Comparison of ENCODE assay signal across 9 cellular contexts in genomic region chr12:2794261-2794735, GRCh38. TPM values are rescaled to one million over a fixed set of nuclear protein-coding genes. Genes with fewer than 3 reads are reported as not detected.
DNase-seq lines count a peak whose midpoint lies in the region; ATAC-seq and TF ChIP-seq lines count a peak whose summit lies in the region.
"Had no signal": no experiment of that assay in that cellular context is flagged by ENCODE, and none has a peak within 500 bp of the region (broad histone marks: within the 10 kb centered on the region; RNA-seq: fewer than 3 reads in every experiment).

No MANE protein-coding gene starts in this region.

- peaks cover 47% of the 10 kb centered on the region for H3K36me3 Mint-ChIP-seq in Calu3 (ENCODE audit: insufficient read depth, unreplicated experiment)

- TF ChIP-seq CTCF in Calu3 (IDR thresholded peaks at IDR 0.05; ENCODE audit: unreplicated experiment) (no peak), epithelial cell of proximal tubule (conservative IDR thresholded peaks at IDR 0.05; ENCODE audit: low read depth, low read length) (no peak), tibial artery (IDR thresholded peaks at IDR 0.05) (peak in 1 of 2 experiments; percentile 2)

- intact Hi-C loops in Calu3 (cut with micrococcal nuclease; ENCODE audit: unreplicated experiment) (no loop called here), tibial artery (cut with DNase I; ENCODE audit: low total_unique reads) (no loop called here)

- DNase-seq in Calu3 (peak; percentile 10), epithelial cell of proximal tubule (ENCODE audit: low read depth) (no peak), tibial artery (peak in 1 of 2 donors; percentile 23), NCI-H1105 (lab: John Stamatoyannopoulos, UW) (no peak)
- DNase-seq in activated CD4-positive, alpha-beta T cell treated with anti-CD3 and anti-CD28 coated beads, Interleukin-2, amount 50 U/mL, for 48 hours: peak; percentile 26 to 27

- peak overlapping the region; percentile 61 for H3K9ac ChIP-seq in mucosa of stomach (ENCODE audit: low read length)

- peak overlapping the region; percentile 88 to 91 for H3K27ac ChIP-seq in tibial artery

- H3K27me3 Mint-ChIP-seq in Calu3 (ENCODE audit: unreplicated experiment): peaks cover 32% of the 10 kb centered on the region

- H3K27me3 ChIP-seq in mucosa of stomach (ENCODE audit: control insufficient read depth, insufficient read depth, low read length) (no peaks in the 10 kb centered on the region), tibial artery (no peaks in the 10 kb centered on the region)

- H3K36me3 ChIP-seq in mucosa of stomach (ENCODE audit: control insufficient read depth, insufficient read depth, low read length): peaks cover 6% of the 10 kb centered on the region
- H3K36me3 ChIP-seq in tibial artery: peaks cover 18 to 24% (median 21%) of the 10 kb centered on the region in 3 donors

- no peak overlapping the region for H3K27ac Mint-ChIP-seq in Calu3 (ENCODE audit: unreplicated experiment)

- H3K4me1 Mint-ChIP-seq in Calu3 (ENCODE audit: low read depth, unreplicated experiment): peaks cover 14% of the 10 kb centered on the region

- peak overlapping the region; percentile 81 for H3K4me3 ChIP-seq in epithelial cell of proximal tubule (ENCODE audit: low read depth, low read length)
- no peak overlapping the region for H3K4me3 ChIP-seq in mucosa of stomach (ENCODE audit: low read length)
- peak overlapping the region; percentile 82 to 95 for H3K4me3 ChIP-seq in tibial artery

- no peaks in the 10 kb centered on the region for H3K9me3 Mint-ChIP-seq in Calu3 (ENCODE audit: low read depth, unreplicated experiment)

- H3K4me1 ChIP-seq in mucosa of stomach (ENCODE audit: control insufficient read depth, insufficient read depth, low read length) (peaks cover 13% of the 10 kb centered on the region), tibial artery (peaks cover 0 to 30% (median 15%) of the 10 kb centered on the region in 4 donors)

- H3K9me3 ChIP-seq in mucosa of stomach (ENCODE audit: control insufficient read depth, low read length) (no peaks in the 10 kb centered on the region), tibial artery (no peaks in the 10 kb centered on the region)

- ATAC-seq in HG02798 (IDR thresholded peaks at IDR 0.05; ENCODE audit: poor library complexity, unreplicated experiment): peak; percentile 18
- ATAC-seq in HG03045 (IDR thresholded peaks at IDR 0.05; ENCODE audit: unreplicated experiment): no peak

- TSS peak; percentile 49 for BruUV-seq in Calu3 (replicated peaks; lab: Mats Ljungman, UMichigan)

- H3K4me3 Mint-ChIP-seq in Calu3 (ENCODE audit: low read depth, unreplicated experiment): peak overlapping the region; percentile 71

- CTCF ChIA-PET in Calu3 (lab: Charles Lee): interaction anchor here (0.7 kb wide), 1 partner anchor 561 kb away, joined by 6 read pairs; no protein-coding TSS in a partner anchor

RNA-seq across cellular contexts. Expression of gene FKBP4, which starts 0.5 kb away (rescaled TPM):
- total RNA-seq in Calu3 (2022) (122 and 145 TPM in 2 replicates), epithelial cell of proximal tubule (51.9 and 87.3 TPM in 2 replicates)

RNA-seq across cellular contexts. Expression of gene ITFG2, which starts 18.2 kb away (rescaled TPM):
- total RNA-seq in Calu3 (2022) (26.7 and 31.9 TPM in 2 replicates), epithelial cell of proximal tubule (26.3 and 35.1 TPM in 2 replicates)

RNA-seq across cellular contexts. Expression of gene NRIP2, which starts 40.5 kb away (rescaled TPM):
- total RNA-seq in Calu3 (2022): not detected in 2 replicates
- total RNA-seq in epithelial cell of proximal tubule: not detected in 2 replicates
- total RNA-seq: HT1080 had no signal

Comparison
In these comparisons a context has a peak if more than half of its experiments do, and no peak if none do; other contexts are left out.
1. DNase-seq: peak in Calu3 (single experiment) and activated CD4-positive, alpha-beta T cell treated with anti-CD3 and anti-CD28 coated beads, Interleukin-2, amount 50 U/mL, for 48 hours (2 of 2); none in epithelial cell of proximal tubule (single experiment) and NCI-H1105 (single experiment).